ENCODE assay signal across 9 cellular contexts in the genomic region with DNA sequence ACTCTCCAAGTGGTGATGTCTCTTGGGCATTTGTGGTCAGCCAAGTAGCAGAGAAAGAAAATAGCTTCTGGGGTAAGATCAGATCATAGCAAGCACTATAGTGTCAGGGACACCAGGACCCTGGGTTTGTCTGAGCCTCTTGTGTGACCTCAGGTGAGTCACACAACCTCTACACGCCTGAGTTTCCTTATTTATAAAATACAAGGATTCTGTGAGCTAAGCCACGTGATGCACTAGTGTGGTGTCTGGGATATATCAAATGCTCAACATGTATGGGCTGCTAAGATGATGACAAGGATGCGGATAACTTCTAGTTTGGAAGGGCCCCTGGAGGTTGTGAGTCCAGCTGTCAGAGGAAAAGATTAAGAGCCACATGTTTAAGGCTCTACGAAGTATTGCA. TPM values are rescaled to one million over a fixed set of nuclear protein-coding genes. Genes with fewer than 3 reads are reported as not detected.
A peak's percentile ranks its signal among the peaks of the same experiment; 100 is the strongest.
DNase-seq lines count a peak whose midpoint lies in the region; ATAC-seq and TF ChIP-seq lines count a peak whose summit lies in the region.
"Had no signal": no experiment of that assay in that cellular context is flagged by ENCODE, and none has a peak within 500 bp of the region (broad histone marks: within the 10 kb centered on the region; RNA-seq: fewer than 3 reads in every experiment).

No MANE protein-coding gene starts in this region.

- no peaks in the 10 kb centered on the region for H3K4me1 Mint-ChIP-seq in activated T-cell treated with anti-CD3 and anti-CD28 coated beads, Interleukin-2, amount 50 U/mL, for 4 hours (ENCODE audit: low read depth)

- H3K36me3 Mint-ChIP-seq in activated T-cell treated with anti-CD3 and anti-CD28 coated beads, Interleukin-2, amount 50 U/mL, for 4 hours (ENCODE audit: insufficient read depth): peaks cover 9% of the 10 kb centered on the region

- no peak overlapping the region for H3K4me3 ChIP-seq in BLaER1 treated with 17β-estradiol and CSF1 and Interleukin-3, amounts not matched to agents 10 nM and 100 nM
- no peak overlapping the region for H3K4me3 ChIP-seq in foreskin fibroblast (ENCODE audit: low read depth in 1 of 2, low read length in 2 of 2)

- H3K36me3 ChIP-seq in BLaER1 treated with 17β-estradiol and CSF1 and Interleukin-3, amounts not matched to agents 10 nM and 100 nM: no peaks in the 10 kb centered on the region

- H3K9me3 Mint-ChIP-seq in activated T-cell treated with anti-CD3 and anti-CD28 coated beads, Interleukin-2, amount 50 U/mL, for 4 hours: no peaks in the 10 kb centered on the region
- H3K9me3 Mint-ChIP-seq: dendritic cell treated with granulocyte-macrophage colony-stimulating factor and Interleukin-4, amounts not matched to agents 40 ng/mL and 50 ng/mL, for 4 days had no signal

- H3K27me3 ChIP-seq in BLaER1 treated with 17β-estradiol and CSF1 and Interleukin-3, amounts not matched to agents 10 nM and 100 nM: no peaks in the 10 kb centered on the region

- TF ChIP-seq CTCF in foreskin fibroblast (IDR thresholded peaks at IDR 0.05; ENCODE audit: low read depth, low read length): no peak

- DNase-seq in T1000 (lab: John Stamatoyannopoulos, UW): peak; percentile 71
- DNase-seq in foreskin fibroblast: peak; percentile 84 to 90
- peak; percentile 43 for DNase-seq in renal cortical epithelial cell (ENCODE audit: low read depth)
- DNase-seq in activated T-cell treated with anti-CD3 and anti-CD28 coated beads, Interleukin-2, amount 50 U/mL, for 4 hours: no peak
- no peak for DNase-seq in C1 segment of cervical spinal cord (lab: John Stamatoyannopoulos, UW)
- DNase-seq in putamen (ENCODE audit: low spot score): no peak
- no peak for DNase-seq in superior temporal gyrus (ENCODE audit: extremely low spot score)

- H3K27ac ChIP-seq in BLaER1 treated with 17β-estradiol and CSF1 and Interleukin-3, amounts not matched to agents 10 nM and 100 nM: no peak overlapping the region

- H3K9me3 ChIP-seq in BLaER1 treated with 17β-estradiol and CSF1 and Interleukin-3, amounts not matched to agents 10 nM and 100 nM (replicated peaks in 1 of 11): no peaks in the 10 kb centered on the region; a peak in 1 of 22 replicates

- peak overlapping the region in 2 of 11 experiments; percentile 5 to 38; a peak in 2 of 22 replicates for H3K9ac ChIP-seq in BLaER1 treated with 17β-estradiol and CSF1 and Interleukin-3, amounts not matched to agents 10 nM and 100 nM

- ATAC-seq in activated T-cell treated with anti-CD3 and anti-CD28 coated beads, Interleukin-2, amount 50 U/mL, for 4 hours: no peak

- H3K4me3 Mint-ChIP-seq in activated T-cell treated with anti-CD3 and anti-CD28 coated beads, Interleukin-2, amount 50 U/mL, for 4 hours: no peak overlapping the region
- H3K4me3 Mint-ChIP-seq: dendritic cell treated with granulocyte-macrophage colony-stimulating factor and Interleukin-4, amounts not matched to agents 40 ng/mL and 50 ng/mL, for 4 days had no signal

- H3K4me1 ChIP-seq in BLaER1 treated with 17β-estradiol and CSF1 and Interleukin-3, amounts not matched to agents 10 nM and 100 nM: peaks cover 5 to 24% (median 17%) of the 10 kb centered on the region in 10 experiments; a peak in 16 of 20 replicates

- H4K20me1 ChIP-seq in BLaER1 treated with 17β-estradiol and CSF1 and Interleukin-3, amounts not matched to agents 10 nM and 100 nM: no peaks in the 10 kb centered on the region

- H3K27me3 Mint-ChIP-seq in activated T-cell treated with anti-CD3 and anti-CD28 coated beads, Interleukin-2, amount 50 U/mL, for 4 hours (ENCODE audit: low read depth): no peaks in the 10 kb centered on the region

- peak overlapping the region in 10 of 11 experiments; percentile 15 to 69 (median 52); a peak in 17 of 22 replicates for H3K4me2 ChIP-seq in BLaER1 treated with 17β-estradiol and CSF1 and Interleukin-3, amounts not matched to agents 10 nM and 100 nM

RNA-seq across cellular contexts. Expression of a gene that starts 24.5 kb away (rescaled TPM):
- total RNA-seq in renal cortical epithelial cell: 19.8 and 35.2 TPM in 2 replicates
- 1 to 10 TPM; 3.1 to 4.7 (median 4.3) TPM for total RNA-seq in activated T-cell treated with anti-CD3 and anti-CD28 coated beads, Interleukin-2, amount 50 U/mL, for 4 hours

RNA-seq across cellular contexts. Expression of a gene that starts 30.4 kb away (rescaled TPM):
- 4.2 and 9.6 TPM in 2 replicates for total RNA-seq in renal cortical epithelial cell
- total RNA-seq in activated T-cell treated with anti-CD3 and anti-CD28 coated beads, Interleukin-2, amount 50 U/mL, for 4 hours: 1 to 10 TPM; 1.6 to 2.6 (median 2.1) TPM

RNA-seq across cellular contexts. Expression of a gene that starts 50.1 kb away (rescaled TPM):
- total RNA-seq in renal cortical epithelial cell: 65.8 and 131 TPM in 2 replicates
- 100 to 1,000 TPM; 253 to 269 (median 254) TPM for total RNA-seq in activated T-cell treated with anti-CD3 and anti-CD28 coated beads, Interleukin-2, amount 50 U/mL, for 4 hours

Comparison
In these comparisons a context has a peak if more than half of its experiments do, and no peak if none do; other contexts are left out.
1. DNase-seq: peak in T1000 (single experiment), foreskin fibroblast (2 of 2) and renal cortical epithelial cell (single experiment); none in activated T-cell treated with anti-CD3 and anti-CD28 coated beads, Interleukin-2, amount 50 U/mL, for 4 hours (single experiment), C1 segment of cervical spinal cord (0 of 14), putamen (single experiment) and superior temporal gyrus (single experiment).